In the genomic region with DNA sequence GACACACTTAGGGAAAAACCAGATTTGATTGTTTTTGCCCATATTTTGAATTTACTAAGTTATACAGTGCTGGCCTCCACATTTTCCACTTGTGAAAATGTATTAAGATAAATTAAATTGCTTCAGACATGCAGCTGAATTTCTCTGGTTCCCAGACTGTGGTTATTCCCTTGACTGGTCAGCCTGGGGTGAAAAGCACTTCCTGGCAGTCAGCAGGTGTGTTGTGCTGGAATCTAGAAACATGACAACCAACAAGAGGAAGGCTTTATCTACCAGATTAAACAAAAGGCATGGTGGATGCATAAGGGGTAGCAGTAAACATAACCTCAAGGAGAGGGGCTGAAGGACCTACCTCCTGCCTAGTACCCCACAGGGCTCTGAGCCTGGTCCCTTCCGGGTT, we compare ENCODE assay signal across 17 cellular contexts.
DNase-seq lines count a peak whose midpoint lies in the region; TF ChIP-seq lines count a peak whose summit lies in the region.
"Had no signal": no experiment of that assay in that cellular context is flagged by ENCODE, and none has a peak within 500 bp of the region (broad histone marks: within the 10 kb centered on the region; RNA-seq: fewer than 3 reads in every experiment).

No MANE protein-coding gene starts in this region.

- H3K27ac ChIP-seq in angular gyrus (ENCODE audit: low read depth, low read length), result peak overlapping the region; percentile 11
- H3K27ac ChIP-seq in hepatocyte, result peak overlapping the region; percentile 62
- H3K27ac ChIP-seq in rectal smooth muscle tissue (ENCODE audit: low read depth, low read length), result peak overlapping the region; percentile 59

- H3K4me3 ChIP-seq in hepatocyte (no peak overlapping the region), rectal smooth muscle tissue (ENCODE audit: low read length) (no peak overlapping the region)
- H3K4me3 ChIP-seq: ascending aorta, esophagus squamous epithelium had no signal

- H3K9me2 ChIP-seq in hepatocyte (replicated peaks; ENCODE audit: insufficient read depth), result no peaks in the 10 kb centered on the region

- H3K4me2 ChIP-seq in hepatocyte, result no peak overlapping the region

- no peaks in the 10 kb centered on the region for H3K27me3 ChIP-seq in hepatocyte
- no peaks in the 10 kb centered on the region for H3K27me3 ChIP-seq in rectal smooth muscle tissue (ENCODE audit: control insufficient read depth, insufficient read depth, low read length)
- H3K27me3 ChIP-seq: ascending aorta, esophagus squamous epithelium had no signal

- H2AFZ ChIP-seq in hepatocyte, result no peak overlapping the region

- H3K36me3 ChIP-seq in hepatocyte (replicated peaks; ENCODE audit: insufficient read depth, low read depth) (no peaks in the 10 kb centered on the region), rectal smooth muscle tissue (ENCODE audit: control insufficient read depth, insufficient read depth, low read length) (no peaks in the 10 kb centered on the region)
- H3K36me3 ChIP-seq: ascending aorta, esophagus squamous epithelium had no signal

- H3K79me2 ChIP-seq in hepatocyte, result no peaks in the 10 kb centered on the region

- no peak for TF ChIP-seq CTCF in hepatocyte (IDR thresholded peaks at IDR 0.05; ENCODE audit: poor library complexity)

- H4K20me1 ChIP-seq in hepatocyte (ENCODE audit: insufficient read depth, poor library complexity, severe bottlenecking), result no peaks in the 10 kb centered on the region

- no peak overlapping the region for H3K9ac ChIP-seq in rectal smooth muscle tissue (ENCODE audit: low read length)

- H3K9me3 ChIP-seq in hepatocyte (ENCODE audit: low read depth), result no peaks in the 10 kb centered on the region
- H3K9me3 ChIP-seq: ascending aorta, esophagus squamous epithelium had no signal

- peaks cover 3% of the 10 kb centered on the region for H3K4me1 ChIP-seq in hepatocyte (ENCODE audit: insufficient read depth)
- H3K4me1 ChIP-seq in rectal smooth muscle tissue (ENCODE audit: control insufficient read depth, insufficient read depth, low read length), result peaks cover 6% of the 10 kb centered on the region

- DNase-seq in EH (ENCODE audit: low read depth), result peak; percentile 6
- DNase-seq in hepatocyte (ENCODE audit: low spot score), result no peak
- DNase-seq in mucosa of gallbladder (ENCODE audit: low spot score), result no peak
- DNase-seq in pons (ENCODE audit: low spot score), result no peak
- DNase-seq in HPDE6-E6E7 (ENCODE audit: extremely low spot score), result no peak
- no peak for DNase-seq in NCI-H510A (lab: John Stamatoyannopoulos, UW)
- DNase-seq: activated CD4-positive, alpha-beta memory T cell treated with anti-CD3 and anti-CD28 coated beads for 36 hours; activated naive CD4-positive, alpha-beta T cell treated with anti-CD3 and anti-CD28 coated beads, Interleukin-2, amount 10 ng/mL, durations not matched to agents 7 days and 5 days; activated T-cell treated with anti-CD3 and anti-CD28 coated beads, Interleukin-2, amount 50 U/mL, for 24 hours; esophagus squamous epithelium; MM.1S; right cardiac atrium; stimulated activated naive CD8-positive, alpha-beta T cell treated with anti-CD3 and anti-CD28 coated beads, Interleukin-15, Interleukin-2, amounts not matched to agents 100 U/mL and 50 U/mL, for 24 hours; T-helper 2 cell had no signal

- 67% methylated on average over 1 of the region's 1 CpG for WGBS in hepatocyte (ENCODE audit: low lambda C conversion rate, missing lambda C conversion rate)

Comparison
In these comparisons a context has a peak if more than half of its experiments do, and no peak if none do; other contexts are left out.
1. H3K27ac ChIP-seq: peak in every context shown above with its lines; median percentile 62 in hepatocyte; 59 in rectal smooth muscle tissue; 11 in angular gyrus.